34 cellular contexts compared by ENCODE assay signal in the genomic region with DNA sequence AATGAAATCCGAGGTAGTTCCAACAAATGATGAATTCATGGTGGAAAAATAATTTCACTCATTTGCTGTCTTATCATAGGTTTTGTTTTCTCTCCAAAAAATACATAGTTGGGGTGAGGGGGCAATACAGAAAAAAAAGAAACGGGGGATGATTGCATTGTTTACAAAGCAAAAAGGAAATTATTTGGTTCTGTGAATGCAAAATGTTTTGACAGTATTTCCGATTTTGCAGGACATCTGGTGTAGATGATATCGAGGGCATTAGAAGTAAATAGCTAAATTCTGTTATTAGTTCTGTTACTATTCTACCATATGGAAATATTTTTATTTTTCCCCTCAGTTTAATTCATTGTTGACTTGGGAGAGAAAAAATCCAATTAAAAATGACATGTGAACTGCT.
"Had no signal": no experiment of that assay in that cellular context is flagged by ENCODE, and none has a peak within 500 bp of the region (broad histone marks: within the 10 kb centered on the region; RNA-seq: fewer than 3 reads in every experiment).

No MANE protein-coding gene starts in this region.

- DNase-seq: Karpas-422, Kasumi-1, MG63, MM.1S, MV-4-11, NCI-H1048, NCI-H1092, NCI-H1092 treated with DMSO at 0.1 percent for 48 hours, NCI-H1105, NCI-H1105 treated with DMSO at 0.1 percent for 48 hours, NCI-H1417, NCI-H1417 treated with DMSO at 0.1 percent for 48 hours, NCI-H1436, NCI-H1436 treated with DMSO at 0.1 percent for 48 hours, NCI-H146, NCI-H187, NCI-H187 treated with DMSO at 0.1 percent for 48 hours, NCI-H1930, NCI-H2029, NCI-H2029 treated with DMSO at 0.1 percent for 48 hours, NCI-H2081, NCI-H2081 treated with DMSO at 0.1 percent for 48 hours, NCI-H2107, NCI-H2171, NCI-H2171 treated with DMSO at 0.1 percent for 48 hours, NCI-H2227 treated with DMSO at 0.1 percent for 48 hours, NCI-H226, NCI-H345, NCI-H446, NCI-H446 treated with DMSO at 0.1 percent for 48 hours, NCI-H510A, NCI-H510A treated with DMSO at 0.1 percent for 48 hours, NCI-H524, NCI-H524 treated with DMSO at 0.1 percent for 48 hours had no signal
